Comparison of ENCODE assay signal across 15 cellular contexts in the genomic region with DNA sequence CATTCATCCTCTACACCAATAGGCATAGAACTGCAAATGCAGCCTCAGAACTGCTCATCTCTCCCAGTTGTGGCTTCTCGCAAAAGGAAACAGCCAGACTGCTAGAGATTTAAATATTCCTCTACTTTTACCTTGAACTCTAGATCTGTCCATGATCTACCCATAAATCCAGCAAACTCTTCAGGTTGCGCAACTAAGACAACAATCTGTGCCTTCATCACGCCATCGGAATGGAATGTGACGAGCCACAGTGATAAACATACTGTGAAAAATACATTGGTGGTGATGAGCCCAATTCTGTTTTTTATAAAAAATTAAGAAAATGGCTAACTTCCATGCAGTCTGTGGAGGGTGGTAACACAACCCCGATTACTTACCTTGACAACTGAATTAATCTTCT.
DNase-seq lines count a peak whose midpoint lies in the region; ATAC-seq, FAIRE-seq and TF ChIP-seq lines count a peak whose summit lies in the region.
"Had no signal": no experiment of that assay in that cellular context is flagged by ENCODE, and none has a peak within 500 bp of the region (broad histone marks: within the 10 kb centered on the region; RNA-seq: fewer than 3 reads in every experiment).

No MANE protein-coding gene starts in this region.

- no peaks in the 10 kb centered on the region for H3K9me2 ChIP-seq in PC-3 (replicated peaks; ENCODE audit: low read length)

- DNase-seq in HT1080 (ENCODE audit: low read depth) (peak; percentile 64), PC-3 (peak; percentile 6), foreskin keratinocyte (peak; percentile 23 to 60), urothelium cell line (ENCODE audit: low spot score) (peak; percentile 61), cerebellum (ENCODE audit: low spot score) (no peak), prostate gland (ENCODE audit: low spot score) (no peak)
- DNase-seq: CD8-positive, alpha-beta memory T cell; GOT3; HFFc6; NCI-H1417; NCI-H1930; NCI-H526 treated with DMSO at 0.1 percent for 48 hours; OCI-M1 had no signal

- H3K9me3 ChIP-seq in PC-3 (ENCODE audit: low read length) (peaks cover 6% of the 10 kb centered on the region; the same call in 1 of the 2 replicates), prostate gland (no peaks in the 10 kb centered on the region)
- H3K9me3 ChIP-seq: BLaER1 had no signal

- 60% methylated on average over 6 of the region's 6 CpGs for WGBS in prostate gland

- POLR2A ChIA-PET in PC-3 (lab: Charles Lee; ENCODE audit: unreplicated experiment): no interaction called here

- H3K4me1 ChIP-seq in PC-3 (ENCODE audit: insufficient read depth, low read length) (no peaks in the 10 kb centered on the region), foreskin keratinocyte (no peaks in the 10 kb centered on the region), prostate gland (replicated peaks) (no peaks in the 10 kb centered on the region)
- H3K4me1 ChIP-seq: BLaER1 had no signal

- H2AFZ ChIP-seq in PC-3 (ENCODE audit: low read length): no peak overlapping the region

- TF ChIP-seq POLR2A in prostate gland (IDR thresholded peaks at IDR 0.05): no peak

- FAIRE-seq in urothelium cell line (lab: Jason Lieb, UNC): peak; percentile 13

- ATAC-seq in PC-3: no peak
- peak; percentile 74 for ATAC-seq in foreskin keratinocyte
- ATAC-seq in HG02981 (IDR thresholded peaks at IDR 0.05; ENCODE audit: unreplicated experiment): no peak

- no peak overlapping the region for H3K4me3 ChIP-seq in PC-3 (ENCODE audit: low read length)
- no peak overlapping the region for H3K4me3 ChIP-seq in prostate gland
- H3K4me3 ChIP-seq: BLaER1 had no signal

- CTCF ChIA-PET in PC-3 (lab: Charles Lee): no interaction called here

- no peak overlapping the region for H3K9ac ChIP-seq in PC-3 (ENCODE audit: low read length)
- H3K9ac ChIP-seq: BLaER1 had no signal

- H3K4me2 ChIP-seq in PC-3 (ENCODE audit: low read length): no peak overlapping the region
- H3K4me2 ChIP-seq: BLaER1 had no signal

- H3K79me2 ChIP-seq in PC-3 (ENCODE audit: low read length): no peaks in the 10 kb centered on the region

- no TSS peak for BruUV-seq in PC-3 (replicated peaks; lab: Mats Ljungman, UMichigan)

- no peak overlapping the region for H3K27ac ChIP-seq in PC-3 (ENCODE audit: low read length)
- no peak overlapping the region for H3K27ac ChIP-seq in foreskin keratinocyte
- H3K27ac ChIP-seq in prostate gland: no peak overlapping the region
- H3K27ac ChIP-seq: BLaER1 had no signal

- no peaks in the 10 kb centered on the region for H4K20me1 ChIP-seq in PC-3 (ENCODE audit: low read length)
- H4K20me1 ChIP-seq: BLaER1 had no signal

- H3F3A ChIP-seq in PC-3 (ENCODE audit: low read length, unreplicated experiment): no peaks in the 10 kb centered on the region

- H3K36me3 ChIP-seq in PC-3 (ENCODE audit: low read depth, low read length) (no peaks in the 10 kb centered on the region), prostate gland (no peaks in the 10 kb centered on the region)
- H3K36me3 ChIP-seq: BLaER1 had no signal

- H3K27me3 ChIP-seq in PC-3 (ENCODE audit: low read length): no peaks in the 10 kb centered on the region
- no peaks in the 10 kb centered on the region for H3K27me3 ChIP-seq in foreskin keratinocyte
- H3K27me3 ChIP-seq in prostate gland (replicated peaks; ENCODE audit: insufficient read depth): no peaks in the 10 kb centered on the region
- H3K27me3 ChIP-seq: BLaER1 had no signal

- no peak for TF ChIP-seq CTCF in PC-3 (conservative IDR thresholded peaks at IDR 0.05; ENCODE audit: low read depth, low read length)
- TF ChIP-seq CTCF in foreskin keratinocyte (conservative IDR thresholded peaks at IDR 0.05): no peak
- no peak for TF ChIP-seq CTCF in prostate gland (IDR thresholded peaks at IDR 0.05)

- intact Hi-C loops in PC-3 (cut with micrococcal nuclease): no loop called here
- intact Hi-C loops in prostate gland (cut with DNase I): no loop called here

Comparison
In these comparisons a context has a peak if more than half of its experiments do, and no peak if none do; other contexts are left out.
1. DNase-seq: peak in HT1080 (single experiment), PC-3 (single experiment), foreskin keratinocyte (2 of 2) and urothelium cell line (single experiment); none in cerebellum (single experiment) and prostate gland (single experiment).